In the genomic region with DNA sequence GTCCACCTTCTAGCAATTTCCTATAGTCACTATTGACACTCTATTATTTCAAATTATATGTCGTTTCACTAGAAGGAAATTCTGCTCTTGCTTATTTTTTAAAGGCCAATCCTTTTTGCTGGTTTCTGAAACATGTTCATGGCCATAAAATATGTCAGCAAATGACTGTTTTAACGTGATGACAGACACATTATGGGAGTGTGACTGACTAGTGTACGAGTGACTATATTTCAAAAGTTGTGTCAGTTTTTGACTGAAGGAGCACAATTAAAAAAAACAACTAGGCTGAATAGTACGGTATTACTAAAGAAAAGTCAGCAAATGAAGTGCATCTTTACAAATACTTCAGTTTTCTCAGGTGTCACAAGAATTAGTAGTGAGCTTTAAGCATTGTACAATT, we compare ENCODE assay signal across 8 cellular contexts.
"Had no signal": no experiment of that assay in that cellular context is flagged by ENCODE, and none has a peak within 500 bp of the region (broad histone marks: within the 10 kb centered on the region; RNA-seq: fewer than 3 reads in every experiment).

No MANE protein-coding gene starts in this region.

- H3K4me3 ChIP-seq: GM12878 had no signal

- FAIRE-seq: G401.6, GM12878, GM12891, GM12892, GM18507, GM19239 had no signal

- DNase-seq: GDM1, GF-D8 had no signal

- ATAC-seq: GM12878 had no signal
